In genomic region chr1:46133946-46134345, GRCh38 we compare ENCODE assay signal across 8 cellular contexts. TPM values are rescaled to one million over a fixed set of nuclear protein-coding genes. Genes with fewer than 3 reads are reported as not detected.
DNase-seq lines count a peak whose midpoint lies in the region; ATAC-seq and TF ChIP-seq lines count a peak whose summit lies in the region.

No MANE protein-coding gene starts in this region.

- POLR2A ChIA-PET in CD4-positive, alpha-beta memory T cell (lab: Charles Lee; ENCODE audit: partially characterized antibody) = no interaction called here

- peaks cover 0 to 6% of the 10 kb centered on the region in 2 donors for H3K36me3 Mint-ChIP-seq in CD4-positive, alpha-beta memory T cell
- no peaks in the 10 kb centered on the region for H3K36me3 Mint-ChIP-seq in IgD-negative memory B cell
- H3K36me3 Mint-ChIP-seq in activated naive CD8-positive, alpha-beta T cell treated with anti-CD3 and anti-CD28 coated beads, Interleukin-2, amount 50 U/mL, for 24 hours (ENCODE audit: low read depth) = no peaks in the 10 kb centered on the region
- no peaks in the 10 kb centered on the region for H3K36me3 Mint-ChIP-seq in natural killer cell treated with Interleukin-12 subunit alpha and Interleukin-12 subunit beta and Interleukin-15 and Interleukin-18, amount 100 ng/mL, for 72 hours

- DNase-seq in CD4-positive, alpha-beta memory T cell = no peak
- no peak for DNase-seq in activated naive CD8-positive, alpha-beta T cell treated with anti-CD3 and anti-CD28 coated beads, Interleukin-2, amount 50 U/mL, for 24 hours
- DNase-seq in natural killer cell treated with Interleukin-12 subunit alpha and Interleukin-12 subunit beta and Interleukin-15 and Interleukin-18, amount 100 ng/mL, for 72 hours (ENCODE audit: low spot score) = no peak
- no peak for DNase-seq in Ammon's horn (ENCODE audit: low spot score)
- no peak for DNase-seq in coronary artery (ENCODE audit: low spot score)

- peaks cover 17% of the 10 kb centered on the region for H3K4me1 ChIP-seq in CD4-positive, alpha-beta memory T cell (ENCODE audit: insufficient read depth, low read length)

- H3K27ac Mint-ChIP-seq in CD4-positive, alpha-beta memory T cell = peak overlapping the region in 4 of 7 donors; percentile 8 to 49 (median 22)
- peak overlapping the region in 1 of 3 donors; percentile 77 for H3K27ac Mint-ChIP-seq in IgD-negative memory B cell
- no peak overlapping the region for H3K27ac Mint-ChIP-seq in activated naive CD8-positive, alpha-beta T cell treated with anti-CD3 and anti-CD28 coated beads, Interleukin-2, amount 50 U/mL, for 24 hours
- H3K27ac Mint-ChIP-seq in natural killer cell treated with Interleukin-12 subunit alpha and Interleukin-12 subunit beta and Interleukin-15 and Interleukin-18, amount 100 ng/mL, for 72 hours = peak overlapping the region; percentile 30 to 98

- H3K9me3 ChIP-seq in CD4-positive, alpha-beta memory T cell (ENCODE audit: control insufficient read depth in 1 of 2, low read length in 2 of 2) = no peaks in the 10 kb centered on the region

- TF ChIP-seq CTCF in coronary artery (IDR thresholded peaks at IDR 0.05) = no peak

- peaks cover 13 to 28% (median 23%) of the 10 kb centered on the region in 4 donors for H3K4me1 Mint-ChIP-seq in CD4-positive, alpha-beta memory T cell
- H3K4me1 Mint-ChIP-seq in IgD-negative memory B cell = peaks cover 10 to 24% (median 13%) of the 10 kb centered on the region in 3 donors
- peaks cover 34% of the 10 kb centered on the region for H3K4me1 Mint-ChIP-seq in activated naive CD8-positive, alpha-beta T cell treated with anti-CD3 and anti-CD28 coated beads, Interleukin-2, amount 50 U/mL, for 24 hours
- peaks cover 21 to 23% of the 10 kb centered on the region in 2 donors for H3K4me1 Mint-ChIP-seq in natural killer cell treated with Interleukin-12 subunit alpha and Interleukin-12 subunit beta and Interleukin-15 and Interleukin-18, amount 100 ng/mL, for 72 hours (ENCODE audit: low read depth in 2 of 2)

- H3K27ac ChIP-seq in CD4-positive, alpha-beta memory T cell (ENCODE audit: low read depth, low read length) = no peak overlapping the region
- peak overlapping the region in 1 of 2 donors; percentile 96 for H3K27ac ChIP-seq in coronary artery

- no peak overlapping the region for H3K4me3 ChIP-seq in CD4-positive, alpha-beta memory T cell (ENCODE audit: low read length in 2 of 2)
- no peak overlapping the region for H3K4me3 ChIP-seq in coronary artery

- no peaks in the 10 kb centered on the region for H3K9me3 Mint-ChIP-seq in CD4-positive, alpha-beta memory T cell
- peaks cover 0 to 4% (median 0%) of the 10 kb centered on the region in 3 donors for H3K9me3 Mint-ChIP-seq in IgD-negative memory B cell
- no peaks in the 10 kb centered on the region for H3K9me3 Mint-ChIP-seq in activated naive CD8-positive, alpha-beta T cell treated with anti-CD3 and anti-CD28 coated beads, Interleukin-2, amount 50 U/mL, for 24 hours
- no peaks in the 10 kb centered on the region for H3K9me3 Mint-ChIP-seq in natural killer cell treated with Interleukin-12 subunit alpha and Interleukin-12 subunit beta and Interleukin-15 and Interleukin-18, amount 100 ng/mL, for 72 hours

- intact Hi-C loops in CD4-positive, alpha-beta memory T cell (cut with micrococcal nuclease) = no loop called here

- no peak for ATAC-seq in activated naive CD8-positive, alpha-beta T cell treated with anti-CD3 and anti-CD28 coated beads, Interleukin-2, amount 50 U/mL, for 24 hours
- ATAC-seq in natural killer cell treated with Interleukin-12 subunit alpha and Interleukin-12 subunit beta and Interleukin-15 and Interleukin-18, amount 100 ng/mL, for 72 hours = no peak
- ATAC-seq in HG03457 (IDR thresholded peaks at IDR 0.05; ENCODE audit: unreplicated experiment) (no peak), GM18519 (IDR thresholded peaks at IDR 0.05; ENCODE audit: low FRiP score, unreplicated experiment) (no peak)

- CTCF ChIA-PET in CD4-positive, alpha-beta memory T cell (lab: Charles Lee; ENCODE audit: partially characterized antibody) = no interaction called here

- peaks cover 22 to 28% of the 10 kb centered on the region in 2 donors for H3K27me3 Mint-ChIP-seq in CD4-positive, alpha-beta memory T cell
- peaks cover 30% of the 10 kb centered on the region for H3K27me3 Mint-ChIP-seq in IgD-negative memory B cell
- peaks cover 52% of the 10 kb centered on the region for H3K27me3 Mint-ChIP-seq in activated naive CD8-positive, alpha-beta T cell treated with anti-CD3 and anti-CD28 coated beads, Interleukin-2, amount 50 U/mL, for 24 hours
- peaks cover 12 to 17% of the 10 kb centered on the region in 2 donors for H3K27me3 Mint-ChIP-seq in natural killer cell treated with Interleukin-12 subunit alpha and Interleukin-12 subunit beta and Interleukin-15 and Interleukin-18, amount 100 ng/mL, for 72 hours

- no peaks in the 10 kb centered on the region for H3K36me3 ChIP-seq in CD4-positive, alpha-beta memory T cell (ENCODE audit: insufficient read depth, low read length)

- peak overlapping the region; percentile 92 to 99 (median 98) for H3K4me3 Mint-ChIP-seq in CD4-positive, alpha-beta memory T cell
- H3K4me3 Mint-ChIP-seq in IgD-negative memory B cell = peak overlapping the region in 3 of 4 donors; percentile 96 to 100 (median 97)
- H3K4me3 Mint-ChIP-seq in activated naive CD8-positive, alpha-beta T cell treated with anti-CD3 and anti-CD28 coated beads, Interleukin-2, amount 50 U/mL, for 24 hours = peak overlapping the region; percentile 92
- peak overlapping the region; percentile 95 for H3K4me3 Mint-ChIP-seq in natural killer cell treated with Interleukin-12 subunit alpha and Interleukin-12 subunit beta and Interleukin-15 and Interleukin-18, amount 100 ng/mL, for 72 hours

- peaks cover 14% of the 10 kb centered on the region for H3K27me3 ChIP-seq in CD4-positive, alpha-beta memory T cell (ENCODE audit: insufficient read depth, low read length)

RNA-seq across cellular contexts. Expression of gene PIK3R3, which starts 1.5 kb away (rescaled TPM):
- under 1 TPM; 0.23 to 0.25 TPM for total RNA-seq in CD4-positive, alpha-beta memory T cell
- under 1 TPM in 1 of 2 donors, not detected in 1; 0.32 TPM for polyA plus RNA-seq in CD4-positive, alpha-beta memory T cell
- 0.24 TPM for polyA plus RNA-seq in IgD-negative memory B cell
- 1 to 10 TPM; 3.3 to 7.4 TPM for total RNA-seq in natural killer cell treated with Interleukin-12 subunit alpha and Interleukin-12 subunit beta and Interleukin-15 and Interleukin-18, amount 100 ng/mL, for 72 hours

RNA-seq across cellular contexts. Expression of gene TSPAN1, which starts 40.9 kb away (rescaled TPM):
- not detected for total RNA-seq in CD4-positive, alpha-beta memory T cell
- not detected for polyA plus RNA-seq in CD4-positive, alpha-beta memory T cell
- polyA plus RNA-seq in IgD-negative memory B cell = not detected
- not detected for total RNA-seq in natural killer cell treated with Interleukin-12 subunit alpha and Interleukin-12 subunit beta and Interleukin-15 and Interleukin-18, amount 100 ng/mL, for 72 hours

RNA-seq across cellular contexts. Expression of gene P3R3URF, which starts 42.3 kb away (rescaled TPM):
- total RNA-seq in CD4-positive, alpha-beta memory T cell = not detected
- polyA plus RNA-seq in CD4-positive, alpha-beta memory T cell = not detected
- polyA plus RNA-seq in IgD-negative memory B cell = not detected
- not detected for total RNA-seq in natural killer cell treated with Interleukin-12 subunit alpha and Interleukin-12 subunit beta and Interleukin-15 and Interleukin-18, amount 100 ng/mL, for 72 hours
